In genomic region chr12:131827961-131828534, GRCh38 we compare ENCODE assay signal across 8 cellular contexts. TPM values are rescaled to one million over a fixed set of nuclear protein-coding genes. Genes with fewer than 3 reads are reported as not detected.
DNase-seq lines count a peak whose midpoint lies in the region; ATAC-seq and TF ChIP-seq lines count a peak whose summit lies in the region.

Gene MMP17, plus strand, starts transcription at chr12:131828393. Its CDS starts 102 bp downstream, at chr12:131828495.

- H3F3A ChIP-seq in SK-N-SH (replicated peaks; ENCODE audit: insufficient read depth), result no peaks in the 10 kb centered on the region

- peak within 1 kb of the TSS; percentile 91 for H3K4me2 ChIP-seq in SK-N-SH

- peak; percentile 36 for TF ChIP-seq RAD21 in SK-N-SH (IDR thresholded peaks at IDR 0.05; ENCODE audit: low read length)

- H3K27me3 ChIP-seq in SK-N-SH (ENCODE audit: insufficient read depth) (no peaks in the 10 kb centered on the region), lung (ENCODE audit: control insufficient read depth, insufficient read depth) (peaks cover 3% of the 10 kb centered on the region), testis (no peaks in the 10 kb centered on the region)

- peak within 1 kb of the TSS; percentile 54 to 62 for H3K4me3 ChIP-seq in SK-N-SH (ENCODE audit: low read depth in 2 of 2, low read length in 1 of 2)
- H3K4me3 ChIP-seq in lung, result peak within 1 kb of the TSS; percentile 34
- peak within 1 kb of the TSS; percentile 48 to 53 for H3K4me3 ChIP-seq in testis

- H3K9me2 ChIP-seq in SK-N-SH, result no peaks in the 10 kb centered on the region

- H3K27ac ChIP-seq in SK-N-SH (ENCODE audit: low read depth in 2 of 2, low read length in 1 of 2), result no peak within 1 kb of the TSS
- no peak within 1 kb of the TSS for H3K27ac ChIP-seq in lung (ENCODE audit: low read depth in 1 of 2, low read length in 1 of 2)
- H3K27ac ChIP-seq in testis, result no peak within 1 kb of the TSS

- DNase-seq in A172 (ENCODE audit: low spot score) (peak; percentile 19), GM10266 (ENCODE audit: extremely low spot score) (peak; percentile 77), SK-N-SH (peak; percentile 90), dermis blood vessel endothelial cell (peak; percentile 75), lung (ENCODE audit: low spot score) (no peak), testis (peak; percentile 70), NCI-H446 treated with DMSO at 0.1 percent for 48 hours (lab: John Stamatoyannopoulos, UW) (no peak)

- H3K9me3 ChIP-seq in SK-N-SH (no peaks in the 10 kb centered on the region), lung (ENCODE audit: control insufficient read depth in 2 of 2, insufficient read depth in 1 of 2, low read length in 1 of 2) (peaks cover 0 to 4% of the 10 kb centered on the region in 2 donors), testis (no peaks in the 10 kb centered on the region)

- WGBS in SK-N-SH (ENCODE audit: low lambda C conversion rate), result 3% methylated on average over 5 of the region's 86 CpGs
- WGBS in lung, 2 donors, result 1 to 3% methylated on average over 16 to 86 of the region's 86 CpGs
- WGBS in testis, 2 donors, result 1 to 4% methylated on average over 5 to 46 of the region's 86 CpGs

- peak within 1 kb of the TSS; percentile 31; the same call in 1 of the 2 replicates for H3K9ac ChIP-seq in SK-N-SH

- no peaks in the 10 kb centered on the region for H4K20me1 ChIP-seq in SK-N-SH (ENCODE audit: insufficient read depth)

- no peaks in the 10 kb centered on the region for H3K36me3 ChIP-seq in SK-N-SH (replicated peaks in 1 of 2; ENCODE audit: control insufficient read depth in 1 of 2, insufficient read depth in 2 of 2, low read length in 1 of 2)
- no peaks in the 10 kb centered on the region for H3K36me3 ChIP-seq in lung (ENCODE audit: control insufficient read depth in 2 of 2, insufficient read depth in 2 of 2, low read length in 2 of 2)
- H3K36me3 ChIP-seq in testis (ENCODE audit: low read depth, missing control alignments), result no peaks in the 10 kb centered on the region

- H3K4me1 ChIP-seq in SK-N-SH (ENCODE audit: control insufficient read depth in 1 of 2, insufficient read depth in 2 of 2, low read depth in 1 of 2, low read length in 1 of 2) (peaks cover 3 to 24% of the 10 kb centered on the region in 2 experiments; a peak in 1 of 4 replicates), lung (ENCODE audit: control insufficient read depth in 2 of 2, insufficient read depth in 2 of 2, low read length in 2 of 2) (peaks cover 2 to 13% of the 10 kb centered on the region in 2 donors), testis (peaks cover 22% of the 10 kb centered on the region)

- ATAC-seq in HG03108 (IDR thresholded peaks at IDR 0.05; ENCODE audit: unreplicated experiment) (peak; percentile 55), lung (ENCODE audit: insufficient read depth, low FRiP score) (no peak)

- TF ChIP-seq CTCF in GM10266 (IDR thresholded peaks at IDR 0.05; ENCODE audit: control insufficient read depth, insufficient read depth, low read depth, missing control alignments), result peak; percentile 56
- TF ChIP-seq CTCF in SK-N-SH (IDR thresholded peaks at IDR 0.05), result peak; percentile 28
- TF ChIP-seq CTCF in lung (IDR thresholded peaks at IDR 0.05; ENCODE audit: control extremely low read depth, extremely low read depth), result no peak
- TF ChIP-seq CTCF in testis (IDR thresholded peaks at IDR 0.05), result peak in 1 of 3 experiments; percentile 9

- CTCF ChIA-PET in SK-N-SH (lab: Yijun Ruan, JAX), result interaction anchor here (1.1 to 6.2 kb wide), 7 partner anchors 16 to 912 kb away, joined by 3 to 51 read pairs (median 3); no protein-coding TSS in a partner anchor

- no peaks in the 10 kb centered on the region for H3K79me2 ChIP-seq in SK-N-SH (ENCODE audit: insufficient read depth)

- TF ChIP-seq POLR2A in testis (IDR thresholded peaks at IDR 0.05), result no peak

- no peak for TF ChIP-seq EP300 in SK-N-SH (IDR thresholded peaks at IDR 0.05; ENCODE audit: borderline replicate concordance in 1 of 2, low read depth in 1 of 2, low read length in 1 of 2)

- POLR2A ChIA-PET in SK-N-SH (lab: Yijun Ruan, JAX), result no interaction called here

- peak within 1 kb of the TSS; percentile 42; the same call in 1 of the 2 replicates for H2AFZ ChIP-seq in SK-N-SH (ENCODE audit: low read depth)

- intact Hi-C loops in testis (cut with DNase I; ENCODE audit: low total_unique reads), result no loop called here

TF ChIP-seq in SK-N-SH, 30 proteins besides CTCF, POLR2A, EP300 and RAD21:
- no peak for TF ChIP-seq RCOR1 (IDR thresholded peaks at IDR 0.05; ENCODE audit: low read length)
- TF ChIP-seq TEAD4 (IDR thresholded peaks at IDR 0.05; ENCODE audit: borderline replicate concordance, insufficient read depth), result no peak
- TF ChIP-seq IRF3 (IDR thresholded peaks at IDR 0.05; ENCODE audit: low read depth, low read length), result no peak
- TF ChIP-seq JUND (IDR thresholded peaks at IDR 0.05), result no peak
- no peak for TF ChIP-seq POLR2AphosphoS5 (IDR thresholded peaks at IDR 0.05; ENCODE audit: low read depth, low read length)
- peak; percentile 59 for TF ChIP-seq TAF1 (IDR thresholded peaks at IDR 0.05; ENCODE audit: borderline replicate concordance, low read depth, low read length)
- peak; percentile 7; the same call in 1 of the 2 replicates for TF ChIP-seq SMC3 (IDR thresholded peaks at IDR 0.05; ENCODE audit: low read depth, low read length)

RNA-seq across cellular contexts. Expression of gene MMP17, which starts in this region (rescaled TPM):
- 3.7 and 5.7 TPM in 2 replicates for total RNA-seq in A172 (2014; rRNA removed; shearing (Covaris generic))
- polyA plus RNA-seq in SK-N-SH (2012; rRNA removed), result 13.5 and 14.0 TPM in 2 replicates
- 4.0 and 8.7 TPM in 2 replicates for polyA plus RNA-seq in SK-N-SH (2012; cell fraction: cytosol; rRNA removed)
- polyA plus RNA-seq in SK-N-SH (2012; cell fraction: nucleus; rRNA removed), result 27.4 and 35.0 TPM in 2 replicates
- total RNA-seq in dermis blood vessel endothelial cell, result 10.0 and 14.0 TPM in 2 replicates
- total RNA-seq in lung, result 1 to 10 TPM; 1.7 to 4.6 TPM
- 1 to 10 TPM; 3.3 to 5.6 TPM for polyA plus RNA-seq in lung
- 10 to 100 TPM; 16.1 to 23.3 TPM for total RNA-seq in testis
- polyA plus RNA-seq in testis (ENCODE audit: insufficient read depth, low read depth, low replicate concordance), result 13.2 TPM

Comparison
In these comparisons a context has a peak if more than half of its experiments do, and no peak if none do; other contexts are left out.
1. DNase-seq: peak in A172 (single experiment), GM10266 (single experiment), SK-N-SH (single experiment), dermis blood vessel endothelial cell (single experiment) and testis (single experiment); none in lung (single experiment) and NCI-H446 treated with DMSO at 0.1 percent for 48 hours (single experiment).
2. Peak in every context shown above with its lines, with median percentiles within 50 percentile points of each other: H3K4me3 ChIP-seq.